ENCODE assay signal across 28 cellular contexts in genomic region chr22:47411006-47411405, GRCh38.
"Had no signal": no experiment of that assay in that cellular context is flagged by ENCODE, and none has a peak within 500 bp of the region (broad histone marks: within the 10 kb centered on the region; RNA-seq: fewer than 3 reads in every experiment).

No MANE protein-coding gene starts in this region.

- DNase-seq: central memory CD4-positive, alpha-beta T cell; colonic mucosa; dermis blood vessel endothelial cell; effector memory CD8-positive, alpha-beta T cell; erythroblast; esophagus squamous epithelium; foreskin melanocyte; glutamatergic neuron; heart right ventricle; hippocampal formation; immature natural killer cell; naive B cell; nucleus accumbens; ovary; psoas muscle; right cardiac atrium; sigmoid colon; stimulated activated CD4-positive, alpha-beta T cell treated with anti-CD3 and anti-CD28 coated beads, Interleukin-2, amount 100 ng/mL, for 48 hours; stimulated activated naive B cell treated with anti-CD40 and anti-IgM and Interleukin-4, amounts not matched to agents 10 μg/mL and 1 μg/mL and 100 μg/mL, for 72 hours; transverse colon had no signal

- H3K9me3 ChIP-seq: colonic mucosa, esophagus squamous epithelium, heart right ventricle, mucosa of descending colon, ovary, psoas muscle, sigmoid colon, suprapubic skin, transverse colon had no signal

- H3K4me1 Mint-ChIP-seq: immature natural killer cell; memory B cell; mesothelial cell of epicardium; naive B cell; neural crest cell; stimulated activated naive B cell treated with anti-CD40 and anti-IgM and Interleukin-4, amounts not matched to agents 10 μg/mL and 1 μg/mL and 100 μg/mL, for 72 hours had no signal

- H3K36me3 ChIP-seq: colonic mucosa, esophagus squamous epithelium, heart right ventricle, ovary, sigmoid colon, suprapubic skin, transverse colon had no signal

- H3K27ac Mint-ChIP-seq: effector memory CD8-positive, alpha-beta T cell; immature natural killer cell; memory B cell; mesothelial cell of epicardium; natural killer cell treated with Interleukin-12 subunit alpha and Interleukin-12 subunit beta and Interleukin-15 and Interleukin-18, amount 100 ng/mL, for 72 hours; stimulated activated naive B cell treated with anti-CD40 and anti-IgM and Interleukin-4, amounts not matched to agents 10 μg/mL and 1 μg/mL and 100 μg/mL, for 72 hours; stimulated activated naive CD8-positive, alpha-beta T cell treated with anti-CD3 and anti-CD28 coated beads, Interleukin-15, Interleukin-2, amounts not matched to agents 100 ng/mL and 50 ng/mL, for 24 hours had no signal

- H3K9me3 Mint-ChIP-seq: effector memory CD8-positive, alpha-beta T cell; memory B cell; natural killer cell treated with Interleukin-12 subunit alpha and Interleukin-12 subunit beta and Interleukin-15 and Interleukin-18, amount 100 ng/mL, for 72 hours; stimulated activated naive B cell treated with anti-CD40 and anti-IgM and Interleukin-4, amounts not matched to agents 10 μg/mL and 1 μg/mL and 100 μg/mL, for 72 hours; stimulated activated naive CD8-positive, alpha-beta T cell treated with anti-CD3 and anti-CD28 coated beads, Interleukin-15, Interleukin-2, amounts not matched to agents 100 ng/mL and 50 ng/mL, for 24 hours had no signal

- H3K27me3 ChIP-seq: colonic mucosa, ovary had no signal

- H3K4me1 ChIP-seq: colonic mucosa, esophagus squamous epithelium, heart right ventricle, psoas muscle, sigmoid colon, suprapubic skin, transverse colon had no signal

- ATAC-seq: effector memory CD8-positive, alpha-beta T cell; heart right ventricle; mucosa of descending colon; natural killer cell treated with Interleukin-12 subunit alpha and Interleukin-12 subunit beta and Interleukin-15 and Interleukin-18, amount 100 ng/mL, for 72 hours; psoas muscle; right cardiac atrium; stimulated activated naive B cell treated with anti-CD40 and anti-IgM and Interleukin-4, amounts not matched to agents 10 μg/mL and 1 μg/mL and 100 μg/mL, for 72 hours had no signal

- H3K27ac ChIP-seq: colonic mucosa, esophagus squamous epithelium, heart right ventricle, ovary, psoas muscle, sigmoid colon, suprapubic skin, transverse colon had no signal

- H3K4me3 Mint-ChIP-seq: effector memory CD8-positive, alpha-beta T cell; immature natural killer cell; memory B cell; mesothelial cell of epicardium; naive B cell; natural killer cell treated with Interleukin-12 subunit alpha and Interleukin-12 subunit beta and Interleukin-15 and Interleukin-18, amount 100 ng/mL, for 72 hours; neural crest cell; stimulated activated naive B cell treated with anti-CD40 and anti-IgM and Interleukin-4, amounts not matched to agents 10 μg/mL and 1 μg/mL and 100 μg/mL, for 72 hours; stimulated activated naive CD8-positive, alpha-beta T cell treated with anti-CD3 and anti-CD28 coated beads, Interleukin-15, Interleukin-2, amounts not matched to agents 100 ng/mL and 50 ng/mL, for 24 hours had no signal

- H3K36me3 Mint-ChIP-seq: immature natural killer cell; memory B cell; naive B cell; natural killer cell treated with Interleukin-12 subunit alpha and Interleukin-12 subunit beta and Interleukin-15 and Interleukin-18, amount 100 ng/mL, for 72 hours; stimulated activated naive B cell treated with anti-CD40 and anti-IgM and Interleukin-4, amounts not matched to agents 10 μg/mL and 1 μg/mL and 100 μg/mL, for 72 hours had no signal

- H3K4me3 ChIP-seq: colonic mucosa, esophagus squamous epithelium, heart right ventricle, lung, mucosa of descending colon, ovary, psoas muscle, sigmoid colon, suprapubic skin, transverse colon had no signal
